ENCODE assay signal across 1 cellular context in genomic region chr1:179322481-179323026, GRCh38.
TF ChIP-seq lines count a peak whose summit lies in the region.

No MANE protein-coding gene starts in this region.

TF ChIP-seq in SK-N-SH, 30 proteins besides CTCF, POLR2A, EP300 and RAD21 (continued from another document):
- TF ChIP-seq ZBTB33 (IDR thresholded peaks at IDR 0.05; ENCODE audit: borderline replicate concordance, low read depth) (no peak), FOXM1 (IDR thresholded peaks at IDR 0.05; ENCODE audit: low read depth) (no peak), CHD2 (IDR thresholded peaks at IDR 0.05; ENCODE audit: low read length, partially characterized antibody) (no peak), RXRA (IDR thresholded peaks at IDR 0.05; ENCODE audit: borderline replicate concordance, low read depth) (no peak), REST (IDR thresholded peaks at IDR 0.05; ENCODE audit: low read depth, low read length) (no peak), JUND (IDR thresholded peaks at IDR 0.05) (no peak), POLR2AphosphoS5 (IDR thresholded peaks at IDR 0.05; ENCODE audit: low read depth, low read length) (no peak), TEAD4 (IDR thresholded peaks at IDR 0.05; ENCODE audit: borderline replicate concordance, insufficient read depth) (no peak), EZH2phosphoT487 (IDR thresholded peaks at IDR 0.05; ENCODE audit: borderline replicate concordance, low read depth) (no peak), MAX (IDR thresholded peaks at IDR 0.05; ENCODE audit: low read depth) (no peak), MXI1 (IDR thresholded peaks at IDR 0.05; ENCODE audit: low read depth, low read length) (no peak)
